37 cellular contexts compared by ENCODE assay signal in genomic region chr4:92344216-92344615, GRCh38. TPM values are rescaled to one million over a fixed set of nuclear protein-coding genes. Genes with fewer than 3 reads are reported as not detected.
"Had no signal": no experiment of that assay in that cellular context is flagged by ENCODE, and none has a peak within 500 bp of the region (broad histone marks: within the 10 kb centered on the region; RNA-seq: fewer than 3 reads in every experiment).

No MANE protein-coding gene starts in this region.

- H3K27ac ChIP-seq: KMS-11 had no signal

- DNase-seq: Karpas-422, Kasumi-1, MG63, MM.1S, MV-4-11, NCI-H1048, NCI-H1092, NCI-H1092 treated with DMSO at 0.1 percent for 48 hours, NCI-H1105, NCI-H1105 treated with DMSO at 0.1 percent for 48 hours, NCI-H1417, NCI-H1417 treated with DMSO at 0.1 percent for 48 hours, NCI-H1436, NCI-H1436 treated with DMSO at 0.1 percent for 48 hours, NCI-H146, NCI-H1694, NCI-H1694 treated with DMSO at 0.1 percent for 48 hours, NCI-H187, NCI-H187 treated with DMSO at 0.1 percent for 48 hours, NCI-H1930, NCI-H2029, NCI-H2029 treated with DMSO at 0.1 percent for 48 hours, NCI-H2081, NCI-H2081 treated with DMSO at 0.1 percent for 48 hours, NCI-H2107, NCI-H2171, NCI-H2171 treated with DMSO at 0.1 percent for 48 hours, NCI-H2227 treated with DMSO at 0.1 percent for 48 hours, NCI-H226, NCI-H345, NCI-H446, NCI-H446 treated with DMSO at 0.1 percent for 48 hours, NCI-H510A had no signal

- H3K36me3 ChIP-seq: MG63 had no signal

- H3K4me3 ChIP-seq: MG63 had no signal

- H3K27me3 ChIP-seq: MG63 had no signal

- H3K4me2 ChIP-seq: KMS-11 had no signal

- H3K9me3 ChIP-seq: MG63 had no signal

- H3K9ac ChIP-seq: KMS-11 had no signal

RNA-seq across cellular contexts. Expression of gene GRID2, which starts 40.5 kb away (rescaled TPM):
- total RNA-seq: LHCN-M2, MCF 10A, NCI-H460 had no signal
